ENCODE assay signal across 15 cellular contexts in the genomic region with DNA sequence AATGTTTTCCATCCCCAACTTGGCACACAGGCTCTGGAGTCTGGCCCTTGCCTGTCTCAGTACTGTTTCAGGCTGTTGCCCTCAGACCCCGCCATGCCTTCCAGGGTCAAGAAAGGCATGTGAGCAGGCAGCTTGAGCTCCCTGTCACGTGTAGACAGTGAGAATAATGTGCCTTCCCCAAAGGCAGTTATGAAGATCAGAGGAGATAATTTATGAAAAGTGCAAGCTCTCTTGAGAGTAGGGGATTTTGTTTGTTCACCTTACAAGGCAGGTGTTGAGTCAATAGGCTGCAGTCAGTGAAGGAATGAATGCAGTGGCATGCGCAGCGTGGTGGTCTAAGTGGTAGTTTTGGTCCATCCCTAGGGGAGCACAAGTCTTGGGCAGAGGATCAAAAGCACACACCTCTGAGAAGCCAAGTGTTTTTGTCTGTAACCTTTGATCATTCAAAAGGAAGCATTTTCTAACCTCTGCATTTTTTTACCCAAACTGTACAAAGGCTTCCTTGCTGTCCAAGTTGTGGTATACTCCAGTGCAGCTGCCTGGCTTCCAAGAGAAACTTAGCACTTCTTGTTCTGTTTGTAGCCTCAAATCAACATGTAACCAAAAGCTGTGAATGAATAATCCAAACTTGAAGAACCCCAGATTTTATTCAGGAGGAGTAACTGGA.
DNase-seq lines count a peak whose midpoint lies in the region; ATAC-seq and TF ChIP-seq lines count a peak whose summit lies in the region.
"Had no signal": no experiment of that assay in that cellular context is flagged by ENCODE, and none has a peak within 500 bp of the region (broad histone marks: within the 10 kb centered on the region; RNA-seq: fewer than 3 reads in every experiment).

No MANE protein-coding gene starts in this region.

- H3K36me3 Mint-ChIP-seq in activated T-cell treated with anti-CD3 and anti-CD28 coated beads, Interleukin-2, amount 50 U/mL, for 24 hours (ENCODE audit: low read depth): peaks cover 17% of the 10 kb centered on the region
- H3K36me3 Mint-ChIP-seq in nephron (ENCODE audit: low read depth) (peaks cover 69% of the 10 kb centered on the region), nephron progenitor cell (ENCODE audit: low read depth) (peaks cover 98% of the 10 kb centered on the region)

- TF ChIP-seq CTCF in nephron (IDR thresholded peaks at IDR 0.05; ENCODE audit: unreplicated experiment in 3 of 3): no peak
- no peak for TF ChIP-seq CTCF in nephron progenitor cell (IDR thresholded peaks at IDR 0.05)

- no peaks in the 10 kb centered on the region for H3K27me3 Mint-ChIP-seq in activated T-cell treated with anti-CD3 and anti-CD28 coated beads, Interleukin-2, amount 50 U/mL, for 24 hours
- no peaks in the 10 kb centered on the region for H3K27me3 Mint-ChIP-seq in nephron (ENCODE audit: low read depth)
- peaks cover 5% of the 10 kb centered on the region for H3K27me3 Mint-ChIP-seq in nephron progenitor cell (ENCODE audit: low read depth, poor library complexity)
- H3K27me3 Mint-ChIP-seq: activated naive CD8-positive, alpha-beta T cell treated with anti-CD3 and anti-CD28 coated beads, Interleukin-2, amount 50 U/mL, for 24 hours; CD8-positive, alpha-beta memory T cell had no signal

- H3K9me3 Mint-ChIP-seq in activated T-cell treated with anti-CD3 and anti-CD28 coated beads, Interleukin-2, amount 50 U/mL, for 24 hours: no peaks in the 10 kb centered on the region
- H3K9me3 Mint-ChIP-seq in nephron (peaks cover 8% of the 10 kb centered on the region), nephron progenitor cell (peaks cover 48% of the 10 kb centered on the region)
- H3K9me3 Mint-ChIP-seq: activated naive CD8-positive, alpha-beta T cell treated with anti-CD3 and anti-CD28 coated beads, Interleukin-2, amount 50 U/mL, for 24 hours; CD8-positive, alpha-beta memory T cell had no signal

- H3K4me3 Mint-ChIP-seq in activated T-cell treated with anti-CD3 and anti-CD28 coated beads, Interleukin-2, amount 50 U/mL, for 24 hours: no peak overlapping the region
- H3K4me3 Mint-ChIP-seq in nephron: no peak overlapping the region
- H3K4me3 Mint-ChIP-seq in nephron progenitor cell: no peak overlapping the region
- H3K4me3 Mint-ChIP-seq: activated naive CD8-positive, alpha-beta T cell treated with anti-CD3 and anti-CD28 coated beads, Interleukin-2, amount 50 U/mL, for 24 hours; CD8-positive, alpha-beta memory T cell had no signal

- no peak for DNase-seq in activated T-cell treated with anti-CD3 and anti-CD28 coated beads, Interleukin-2, amount 50 U/mL, for 24 hours
- DNase-seq in activated T-cell treated with anti-CD3 and anti-CD28 coated beads for 4 hours (no peak), cerebellar cortex (ENCODE audit: low spot score) (no peak), nephron progenitor cell (no peak)
- DNase-seq: activated naive CD8-positive, alpha-beta T cell treated with anti-CD3 and anti-CD28 coated beads, Interleukin-2, amount 50 U/mL, for 24 hours; effector memory CD4-positive, alpha-beta T cell; hippocampal formation; NCI-H1694 treated with DMSO at 0.1 percent for 48 hours; NCI-H510A treated with DMSO at 0.1 percent for 48 hours; uterus had no signal

- H3K4me1 Mint-ChIP-seq in activated T-cell treated with anti-CD3 and anti-CD28 coated beads, Interleukin-2, amount 50 U/mL, for 24 hours (ENCODE audit: low read depth): peaks cover 35% of the 10 kb centered on the region
- H3K4me1 Mint-ChIP-seq in nephron: peaks cover 15% of the 10 kb centered on the region
- H3K4me1 Mint-ChIP-seq in nephron progenitor cell: peaks cover 14% of the 10 kb centered on the region

- peak overlapping the region; percentile 3 for H3K27ac Mint-ChIP-seq in activated T-cell treated with anti-CD3 and anti-CD28 coated beads, Interleukin-2, amount 50 U/mL, for 24 hours
- peak overlapping the region in 2 of 3 experiments; percentile 11 to 31 for H3K27ac Mint-ChIP-seq in nephron
- no peak overlapping the region for H3K27ac Mint-ChIP-seq in nephron progenitor cell
- H3K27ac Mint-ChIP-seq: activated naive CD8-positive, alpha-beta T cell treated with anti-CD3 and anti-CD28 coated beads, Interleukin-2, amount 50 U/mL, for 24 hours had no signal

- peak; percentile 54 for ATAC-seq in GM18907 (IDR thresholded peaks at IDR 0.05; ENCODE audit: unreplicated experiment)
- ATAC-seq in HG03378 (IDR thresholded peaks at IDR 0.05; ENCODE audit: unreplicated experiment): peak; percentile 57
- no peak for ATAC-seq in GM19324 (IDR thresholded peaks at IDR 0.05; ENCODE audit: low FRiP score, unreplicated experiment)
- ATAC-seq: activated naive CD8-positive, alpha-beta T cell treated with anti-CD3 and anti-CD28 coated beads, Interleukin-2, amount 50 U/mL, for 24 hours had no signal
